17 cellular contexts compared by ENCODE assay signal in genomic region chr1:203476223-203476622, GRCh38. TPM values are rescaled to one million over a fixed set of nuclear protein-coding genes. Genes with fewer than 3 reads are reported as not detected.
DNase-seq lines count a peak whose midpoint lies in the region; ATAC-seq, FAIRE-seq and TF ChIP-seq lines count a peak whose summit lies in the region.
"Had no signal": no experiment of that assay in that cellular context is flagged by ENCODE, and none has a peak within 500 bp of the region (broad histone marks: within the 10 kb centered on the region; RNA-seq: fewer than 3 reads in every experiment).

No MANE protein-coding gene starts in this region.

- H3K27me3 Mint-ChIP-seq in activated CD8-positive, alpha-beta T cell treated with anti-CD3 and anti-CD28 coated beads for 36 hours: peaks cover 7% of the 10 kb centered on the region

- H3K4me1 Mint-ChIP-seq in stimulated activated effector memory CD8-positive, alpha-beta T cell treated with anti-CD3 and anti-CD28 coated beads, Interleukin-12 subunit alpha, Interleukin-12 subunit beta, amount 100 ng/mL, for 72 hours: peaks cover 15% of the 10 kb centered on the region
- peaks cover 7% of the 10 kb centered on the region for H3K4me1 Mint-ChIP-seq in activated CD8-positive, alpha-beta T cell treated with anti-CD3 and anti-CD28 coated beads for 36 hours (ENCODE audit: low read depth)

- peaks cover 12% of the 10 kb centered on the region for H3K4me1 ChIP-seq in lower lobe of right lung

- H3K36me3 ChIP-seq in bronchial epithelial cell (ENCODE audit: control insufficient read depth, insufficient read depth, low read length): no peaks in the 10 kb centered on the region
- H3K36me3 ChIP-seq in lower lobe of right lung: no peaks in the 10 kb centered on the region

- no peaks in the 10 kb centered on the region for H3K36me3 Mint-ChIP-seq in stimulated activated effector memory CD8-positive, alpha-beta T cell treated with anti-CD3 and anti-CD28 coated beads, Interleukin-12 subunit alpha, Interleukin-12 subunit beta, amount 100 ng/mL, for 72 hours
- H3K36me3 Mint-ChIP-seq in activated CD8-positive, alpha-beta T cell treated with anti-CD3 and anti-CD28 coated beads for 36 hours (ENCODE audit: low read depth): no peaks in the 10 kb centered on the region

- H3K27ac ChIP-seq in lower lobe of right lung: peak overlapping the region; percentile 77

- POLR2A ChIA-PET in activated CD8-positive, alpha-beta T cell treated with anti-CD3 and anti-CD28 coated beads for 36 hours (lab: Charles Lee): interaction anchor here (0.7 kb wide), 1 partner anchor 347 kb away, joined by 4 read pairs; no protein-coding TSS in a partner anchor

- no peaks in the 10 kb centered on the region for H3K9me3 Mint-ChIP-seq in stimulated activated effector memory CD8-positive, alpha-beta T cell treated with anti-CD3 and anti-CD28 coated beads, Interleukin-12 subunit alpha, Interleukin-12 subunit beta, amount 100 ng/mL, for 72 hours
- H3K9me3 Mint-ChIP-seq in activated CD8-positive, alpha-beta T cell treated with anti-CD3 and anti-CD28 coated beads for 36 hours: no peaks in the 10 kb centered on the region
- H3K9me3 Mint-ChIP-seq: activated T-helper 1 cell treated with anti-CD3 and anti-CD28 coated beads, Interleukin-12 subunit alpha, Interleukin-12 subunit beta, Interleukin-2, Interleukin-4 antibody, amounts not matched to agents 30 ng/mL and 10 ng/mL and 1 ng/mL, durations not matched to agents 14 hours and 24 hours and 36 hours; stimulated activated naive CD8-positive, alpha-beta T cell treated with anti-CD3 and anti-CD28 coated beads, Interleukin-15, amount 100 ng/mL, for 72 hours had no signal

- H3K9me3 ChIP-seq in lower lobe of right lung: no peaks in the 10 kb centered on the region
- H3K9me3 ChIP-seq: body of pancreas had no signal

- no peak for DNase-seq in AG10803 (ENCODE audit: low read depth)
- DNase-seq in bronchial epithelial cell (ENCODE audit: low read depth): no peak
- no peak for DNase-seq in lower lobe of right lung
- DNase-seq in stimulated activated effector memory CD8-positive, alpha-beta T cell treated with anti-CD3 and anti-CD28 coated beads, Interleukin-12 subunit alpha, Interleukin-12 subunit beta, amount 100 ng/mL, for 72 hours (ENCODE audit: low spot score in 2 of 2): no peak
- DNase-seq in left colon: no peak
- no peak for DNase-seq in mucosa of gallbladder (ENCODE audit: low spot score)
- no peak for DNase-seq in activated CD8-positive, alpha-beta T cell treated with anti-CD3 and anti-CD28 coated beads for 36 hours
- DNase-seq: activated CD4-positive, alpha-beta T cell treated with anti-CD3 and anti-CD28 coated beads for 4 hours; NCI-H1092; retina; stimulated activated naive CD8-positive, alpha-beta T cell treated with anti-CD3 and anti-CD28 coated beads, Interleukin-15, amount 100 ng/mL, for 72 hours; T-helper 17 cell had no signal

- peaks cover 7% of the 10 kb centered on the region for H3K27me3 ChIP-seq in bronchial epithelial cell (ENCODE audit: control insufficient read depth, insufficient read depth, low read length)
- no peaks in the 10 kb centered on the region for H3K27me3 ChIP-seq in lower lobe of right lung (ENCODE audit: low read depth)
- H3K27me3 ChIP-seq: body of pancreas had no signal

- CTCF ChIA-PET in activated CD8-positive, alpha-beta T cell treated with anti-CD3 and anti-CD28 coated beads for 36 hours (lab: Charles Lee): interaction anchor here (0.7 to 6.8 kb wide), 5 partner anchors 11 to 208 kb away, joined by 3 to 39 read pairs (median 5); no protein-coding TSS in a partner anchor

- FAIRE-seq in bronchial epithelial cell (lab: Jason Lieb, UNC): peak; percentile 60
- FAIRE-seq: D721Med had no signal

- peak overlapping the region; percentile 50 for H3K4me3 ChIP-seq in AG10803 (ENCODE audit: low read length)
- H3K4me3 ChIP-seq in bronchial epithelial cell (ENCODE audit: low read depth, low read length): no peak overlapping the region
- H3K4me3 ChIP-seq in lower lobe of right lung: peak overlapping the region; percentile 48
- H3K4me3 ChIP-seq: body of pancreas had no signal

- ATAC-seq in lower lobe of right lung: no peak
- ATAC-seq in stimulated activated effector memory CD8-positive, alpha-beta T cell treated with anti-CD3 and anti-CD28 coated beads, Interleukin-12 subunit alpha, Interleukin-12 subunit beta, amount 100 ng/mL, for 72 hours: no peak
- no peak for ATAC-seq in left colon
- ATAC-seq in GM21825 (IDR thresholded peaks at IDR 0.05; ENCODE audit: unreplicated experiment): no peak
- ATAC-seq in activated CD8-positive, alpha-beta T cell treated with anti-CD3 and anti-CD28 coated beads for 36 hours: no peak
- ATAC-seq: stimulated activated naive CD8-positive, alpha-beta T cell treated with anti-CD3 and anti-CD28 coated beads, Interleukin-15, amount 100 ng/mL, for 72 hours; T-helper 17 cell had no signal

- H3K27ac Mint-ChIP-seq in stimulated activated effector memory CD8-positive, alpha-beta T cell treated with anti-CD3 and anti-CD28 coated beads, Interleukin-12 subunit alpha, Interleukin-12 subunit beta, amount 100 ng/mL, for 72 hours: peak overlapping the region; percentile 7
- H3K27ac Mint-ChIP-seq in activated CD8-positive, alpha-beta T cell treated with anti-CD3 and anti-CD28 coated beads for 36 hours: no peak overlapping the region
- H3K27ac Mint-ChIP-seq: activated T-helper 1 cell treated with anti-CD3 and anti-CD28 coated beads, Interleukin-12 subunit alpha, Interleukin-12 subunit beta, Interleukin-2, Interleukin-4 antibody, amounts not matched to agents 30 ng/mL and 10 ng/mL and 1 ng/mL, durations not matched to agents 14 hours and 24 hours and 36 hours; stimulated activated naive CD8-positive, alpha-beta T cell treated with anti-CD3 and anti-CD28 coated beads, Interleukin-15, amount 100 ng/mL, for 72 hours; T-helper 17 cell had no signal

- no peak overlapping the region for H3K4me3 Mint-ChIP-seq in stimulated activated effector memory CD8-positive, alpha-beta T cell treated with anti-CD3 and anti-CD28 coated beads, Interleukin-12 subunit alpha, Interleukin-12 subunit beta, amount 100 ng/mL, for 72 hours
- H3K4me3 Mint-ChIP-seq in activated CD8-positive, alpha-beta T cell treated with anti-CD3 and anti-CD28 coated beads for 36 hours: no peak overlapping the region
- H3K4me3 Mint-ChIP-seq: activated T-helper 1 cell treated with anti-CD3 and anti-CD28 coated beads, Interleukin-12 subunit alpha, Interleukin-12 subunit beta, Interleukin-2, Interleukin-4 antibody, amounts not matched to agents 30 ng/mL and 10 ng/mL and 1 ng/mL, durations not matched to agents 14 hours and 24 hours and 36 hours; stimulated activated naive CD8-positive, alpha-beta T cell treated with anti-CD3 and anti-CD28 coated beads, Interleukin-15, amount 100 ng/mL, for 72 hours; T-helper 17 cell had no signal

- intact Hi-C loops in lower lobe of right lung (cut with DNase I) (no loop called here), left colon (cut with DNase I, micrococcal nuclease) (no loop called here)
- intact Hi-C loops in activated CD8-positive, alpha-beta T cell treated with anti-CD3 and anti-CD28 coated beads for 36 hours (cut with micrococcal nuclease): no loop called here

- no peak for TF ChIP-seq CTCF in AG10803 (conservative IDR thresholded peaks at IDR 0.05; ENCODE audit: low read length)
- TF ChIP-seq CTCF in bronchial epithelial cell (IDR thresholded peaks at IDR 0.05; ENCODE audit: insufficient read depth, low read length, severe bottlenecking): no peak
- no peak for TF ChIP-seq CTCF in lower lobe of right lung (IDR thresholded peaks at IDR 0.05)
- TF ChIP-seq CTCF in activated CD8-positive, alpha-beta T cell treated with anti-CD3 and anti-CD28 coated beads for 36 hours (IDR thresholded peaks at IDR 0.05): no peak

RNA-seq across cellular contexts. Expression of gene PRELP, which starts 0.6 kb away (rescaled TPM):
- total RNA-seq in bronchial epithelial cell (not detected in 2 replicates), lower lobe of right lung (47.5 TPM), left colon (10 to 100 TPM in 1 of 2 donors, 1 to 10 TPM in 1; 6.6 to 19.7 TPM), mucosa of gallbladder (72.1 TPM)
- total RNA-seq in activated CD8-positive, alpha-beta T cell treated with anti-CD3 and anti-CD28 coated beads for 36 hours: not detected
- total RNA-seq: activated T-helper 1 cell treated with anti-CD3 and anti-CD28 coated beads, Interleukin-12 subunit alpha, Interleukin-12 subunit beta, Interleukin-2, Interleukin-4 antibody, amounts not matched to agents 30 ng/mL and 10 ng/mL and 1 ng/mL, durations not matched to agents 14 hours and 24 hours and 36 hours; RPMI7951; T-helper 17 cell had no signal

RNA-seq across cellular contexts. Expression of gene OPTC, which starts 17.7 kb away (rescaled TPM):
- not detected in 2 replicates for total RNA-seq in bronchial epithelial cell
- total RNA-seq in lower lobe of right lung: not detected
- not detected for total RNA-seq in left colon
- total RNA-seq in mucosa of gallbladder: not detected
- total RNA-seq in activated CD8-positive, alpha-beta T cell treated with anti-CD3 and anti-CD28 coated beads for 36 hours: not detected
- total RNA-seq: activated T-helper 1 cell treated with anti-CD3 and anti-CD28 coated beads, Interleukin-12 subunit alpha, Interleukin-12 subunit beta, Interleukin-2, Interleukin-4 antibody, amounts not matched to agents 30 ng/mL and 10 ng/mL and 1 ng/mL, durations not matched to agents 14 hours and 24 hours and 36 hours; body of pancreas; RPMI7951; T-helper 17 cell had no signal
